In genomic region chr12:123421314-123421713, GRCh38 we compare ENCODE assay signal across 15 cellular contexts.
"Had no signal": no experiment of that assay in that cellular context is flagged by ENCODE, and none has a peak within 500 bp of the region (broad histone marks: within the 10 kb centered on the region; RNA-seq: fewer than 3 reads in every experiment).

No MANE protein-coding gene starts in this region.

- H3K4me3 Mint-ChIP-seq: activated B cell treated with CpG ODN at 0.5 μM for 24 hours; activated CD4-positive, alpha-beta T cell treated with anti-CD3 and anti-CD28 coated beads, Interleukin-2, amount 10 ng/mL, durations not matched to agents 7 days and 5 days; activated naive CD8-positive, alpha-beta T cell; T-cell had no signal

- H3K4me1 ChIP-seq: pancreas, thyroid gland, uterus had no signal

- H3K27ac Mint-ChIP-seq: activated B cell treated with CpG ODN at 0.5 μM for 24 hours; activated CD4-positive, alpha-beta T cell treated with anti-CD3 and anti-CD28 coated beads, Interleukin-2, amount 10 ng/mL, durations not matched to agents 7 days and 5 days; activated naive CD8-positive, alpha-beta T cell; T-cell had no signal

- H3K36me3 ChIP-seq: pancreas, uterus had no signal

- H3K27ac ChIP-seq: brain microvascular endothelial cell, pancreas, thyroid gland, uterus had no signal

- DNase-seq: activated B cell treated with CpG ODN at 0.5 μM for 24 hours; activated CD4-positive, alpha-beta T cell treated with anti-CD3 and anti-CD28 coated beads, Interleukin-2, amount 10 ng/mL, durations not matched to agents 7 days and 5 days; activated effector memory CD4-positive, alpha-beta T cell treated with Interleukin-2 at 50 U/mL for 16 hours; amygdala; brain microvascular endothelial cell; dermis blood vessel endothelial cell; glutamatergic neuron; pancreas; stimulated activated CD4-positive, alpha-beta T cell treated with anti-CD3 and anti-CD28 coated beads, Interleukin-15, amount 100 ng/mL, for 24 hours; stimulated activated CD4-positive, alpha-beta T cell treated with anti-CD3 and anti-CD28 coated beads, Interleukin-4, amount 100 ng/mL, for 24 hours; T-cell; thyroid gland; uterus had no signal

- ATAC-seq: esophagus mucosa, pancreas, T-cell had no signal

- H3K9me3 Mint-ChIP-seq: activated B cell treated with CpG ODN at 0.5 μM for 24 hours; activated CD4-positive, alpha-beta T cell treated with anti-CD3 and anti-CD28 coated beads, Interleukin-2, amount 10 ng/mL, durations not matched to agents 7 days and 5 days; T-cell had no signal

- H3K27me3 Mint-ChIP-seq: activated B cell treated with CpG ODN at 0.5 μM for 24 hours; activated CD4-positive, alpha-beta T cell treated with anti-CD3 and anti-CD28 coated beads, Interleukin-2, amount 10 ng/mL, durations not matched to agents 7 days and 5 days; activated naive CD8-positive, alpha-beta T cell; T-cell had no signal

- H3K27me3 ChIP-seq: brain microvascular endothelial cell, pancreas, thyroid gland, uterus had no signal

- H3K4me1 Mint-ChIP-seq: activated CD4-positive, alpha-beta T cell treated with anti-CD3 and anti-CD28 coated beads, Interleukin-2, amount 10 ng/mL, durations not matched to agents 7 days and 5 days had no signal

- H3K4me3 ChIP-seq: pancreas, thyroid gland, uterus had no signal

- H3K9me3 ChIP-seq: pancreas, thyroid gland, uterus had no signal
